ENCODE assay signal across 8 cellular contexts in genomic region chr5:178859625-178860521, GRCh38. TPM values are rescaled to one million over a fixed set of nuclear protein-coding genes. Genes with fewer than 3 reads are reported as not detected.
A peak's percentile ranks its signal among the peaks of the same experiment; 100 is the strongest.
DNase-seq lines count a peak whose midpoint lies in the region; ATAC-seq, FAIRE-seq and TF ChIP-seq lines count a peak whose summit lies in the region.

ZNF354B (plus strand) TSS chr5:178859953; CDS start chr5:178861048, 1,095 bp downstream.

- no peak within 1 kb of the TSS for H2BK5ac ChIP-seq in H1 (ENCODE audit: low read depth, low read length)
- H2BK5ac ChIP-seq in mesenchymal stem cell (ENCODE audit: low read depth, low read length, poor library complexity, severe bottlenecking): no peak within 1 kb of the TSS

- TF ChIP-seq CTCF in H1 (IDR thresholded peaks at IDR 0.05; ENCODE audit: control extremely low read depth in 1 of 3, insufficient read depth in 1 of 3, low read depth in 1 of 3, low read length in 3 of 3): peak in 1 of 3 experiments; percentile 13; a peak in 1 of 4 replicates

- H4K8ac ChIP-seq in H1 (ENCODE audit: extremely low read depth, insufficient read depth, low read length) (peak within 1 kb of the TSS; percentile 79; the same call in 1 of the 2 replicates), mesenchymal stem cell (ENCODE audit: low read length) (peak within 1 kb of the TSS; percentile 8)

- H3K4me1 ChIP-seq in H1 (replicated peaks in 1 of 4; ENCODE audit: control insufficient read depth in 3 of 4, insufficient read depth in 4 of 4, low read length in 3 of 4) (no peaks in the 10 kb centered on the region; a peak in 1 of 7 replicates), mesenchymal stem cell (ENCODE audit: control insufficient read depth, insufficient read depth, low read depth, low read length) (no peaks in the 10 kb centered on the region)

- no peak within 1 kb of the TSS for H3K56ac ChIP-seq in H1 (replicated peaks; ENCODE audit: insufficient read length, low read depth, low read length)

- no peak for TF ChIP-seq EP300 in H1 (IDR thresholded peaks at IDR 0.05; ENCODE audit: borderline replicate concordance in 1 of 2, low read depth in 2 of 2, low read length in 2 of 2)

- H2BK20ac ChIP-seq in H1 (ENCODE audit: low read length): no peak within 1 kb of the TSS

- H3K79me1 ChIP-seq in H1 (ENCODE audit: low read depth, low read length) (peaks cover 3% of the 10 kb centered on the region; the same call in 1 of the 2 replicates), mesenchymal stem cell (replicated peaks; ENCODE audit: low read length, poor library complexity, severe bottlenecking) (peaks cover 17% of the 10 kb centered on the region)

- TF ChIP-seq POLR2A in H1 (IDR thresholded peaks at IDR 0.05; ENCODE audit: control extremely low read depth in 1 of 2, low read depth in 2 of 2, low read length in 2 of 2): peak in 1 of 2 experiments; percentile 78; a peak in 2 of 3 replicates

- TF ChIP-seq RAD21 in H1 (IDR thresholded peaks at IDR 0.05 in 1 of 2, conservative IDR thresholded peaks at IDR 0.05 in 1 of 2; ENCODE audit: low read depth in 2 of 2, low read length in 2 of 2): peak; percentile 15 to 21; a peak in 2 of 4 replicates

- H3K23ac ChIP-seq in H1 (ENCODE audit: insufficient read length) (no peak within 1 kb of the TSS), mesenchymal stem cell (ENCODE audit: low read length in 2 of 2) (no peak within 1 kb of the TSS)

- H4K91ac ChIP-seq in H1 (replicated peaks; ENCODE audit: insufficient read length, low read length): no peak within 1 kb of the TSS
- peak within 1 kb of the TSS; percentile 59 for H4K91ac ChIP-seq in mesenchymal stem cell (ENCODE audit: low read length)

- H2BK15ac ChIP-seq in H1 (ENCODE audit: low read length): no peak within 1 kb of the TSS
- H2BK15ac ChIP-seq in mesenchymal stem cell (ENCODE audit: low read depth, poor library complexity, severe bottlenecking): no peak within 1 kb of the TSS

- H3K23me2 ChIP-seq in H1 (ENCODE audit: low read depth, low read length): peaks cover 2% of the 10 kb centered on the region; the same call in 1 of the 2 replicates

- H3K27ac ChIP-seq in H1 (ENCODE audit: low read depth, low read length) (no peak within 1 kb of the TSS), mesenchymal stem cell (ENCODE audit: low read length, poor library complexity, severe bottlenecking) (peak within 1 kb of the TSS; percentile 54)

- no peak within 1 kb of the TSS for H2BK120ac ChIP-seq in H1 (replicated peaks; ENCODE audit: low read depth, low read length)
- H2BK120ac ChIP-seq in mesenchymal stem cell (ENCODE audit: low read depth, low read length): no peak within 1 kb of the TSS

- H3K18ac ChIP-seq in H1 (ENCODE audit: extremely low read depth, low read length): no peak within 1 kb of the TSS; the same call in 1 of the 2 replicates
- peak within 1 kb of the TSS; percentile 75 to 98 for H3K18ac ChIP-seq in mesenchymal stem cell (ENCODE audit: low read depth in 1 of 2, low read length in 2 of 2)

- H2AFZ ChIP-seq in H1 (ENCODE audit: low read length) (peak within 1 kb of the TSS; percentile 60; the same call in 1 of the 2 replicates), mesenchymal stem cell (ENCODE audit: low read depth, low read length) (peak within 1 kb of the TSS; percentile 99)

- peak; percentile 99 for ATAC-seq in GM19467 (IDR thresholded peaks at IDR 0.05; ENCODE audit: unreplicated experiment)

- peaks cover 0 to 9% of the 10 kb centered on the region in 2 experiments; a peak in 2 of 4 replicates for H3K9me3 ChIP-seq in H1 (ENCODE audit: insufficient read depth in 2 of 2, low read depth in 1 of 2, low read length in 1 of 2)
- peaks cover 5% of the 10 kb centered on the region for H3K9me3 ChIP-seq in mesenchymal stem cell (ENCODE audit: control insufficient read depth, low read length)

- H3K27me3 ChIP-seq in H1 (replicated peaks in 1 of 4; ENCODE audit: control insufficient read depth in 3 of 4, extremely low read depth in 1 of 4, insufficient read depth in 3 of 4, low read length in 3 of 4) (peaks cover 0 to 3% (median 0%) of the 10 kb centered on the region in 4 experiments; a peak in 1 of 7 replicates), mesenchymal stem cell (ENCODE audit: control insufficient read depth in 1 of 2, insufficient read depth in 1 of 2, low read length in 2 of 2) (no peaks in the 10 kb centered on the region)

- H3K9ac ChIP-seq in H1 (replicated peaks in 1 of 4; ENCODE audit: extremely low read depth in 1 of 4, low read depth in 3 of 4, low read length in 3 of 4): peak within 1 kb of the TSS in 1 of 4 experiments; percentile 25; a peak in 1 of 7 replicates
- peak within 1 kb of the TSS; percentile 87 for H3K9ac ChIP-seq in mesenchymal stem cell (ENCODE audit: low read length)

- no peak within 1 kb of the TSS for H2BK12ac ChIP-seq in H1 (ENCODE audit: low read depth, low read length)
- peak within 1 kb of the TSS in 1 of 2 experiments; percentile 54 for H2BK12ac ChIP-seq in mesenchymal stem cell (ENCODE audit: low read length in 2 of 2)

- H3K4me2 ChIP-seq in H1 (ENCODE audit: insufficient read depth in 1 of 2, low read depth in 2 of 2, low read length in 2 of 2) (peak within 1 kb of the TSS; percentile 62 to 67), mesenchymal stem cell (ENCODE audit: low read length, poor library complexity, severe bottlenecking) (peak within 1 kb of the TSS; percentile 75)

- peaks cover 0 to 2% of the 10 kb centered on the region in 2 experiments for H4K20me1 ChIP-seq in H1 (replicated peaks in 1 of 2; ENCODE audit: control insufficient read depth in 1 of 2, insufficient read depth in 2 of 2, low read length in 2 of 2)

- H3K4me3 ChIP-seq in H1 (ENCODE audit: extremely low read depth in 1 of 4, insufficient read depth in 2 of 4, low read depth in 3 of 4, low read length in 4 of 4) (peak within 1 kb of the TSS; percentile 45 to 71 (median 58)), mesenchymal stem cell (ENCODE audit: insufficient read depth in 1 of 2, low read depth in 1 of 2, low read length in 2 of 2) (peak within 1 kb of the TSS; percentile 83 to 95)

- DNase-seq in CMK (ENCODE audit: low read depth) (peak; percentile 78), HPDE6-E6E7 (ENCODE audit: extremely low spot score) (peak; percentile 89), NOMO-1 (lab: John Stamatoyannopoulos, UW; ENCODE audit: unreplicated experiment in 2 of 2) (peak; percentile 93 to 94), H1 (ENCODE audit: low read depth in 1 of 2, low spot score in 2 of 2) (peak; percentile 85 to 88), mesenchymal stem cell (peak; percentile 94)
- DNase-seq in activated CD8-positive, alpha-beta memory T cell treated with anti-CD3 and anti-CD28 coated beads for 48 hours (ENCODE audit: low read depth in 2 of 3, low spot score in 2 of 3): peak; percentile 52 to 61 (median 55)
- peak; percentile 65 for DNase-seq in stimulated activated CD8-positive, alpha-beta memory T cell treated with anti-CD3 and anti-CD28 coated beads, Interleukin-12 subunit alpha, Interleukin-12 subunit beta, amount 100 ng/mL, for 24 hours (ENCODE audit: extremely low read depth)

- POLR2A ChIA-PET in H1 (lab: Charles Lee; ENCODE audit: partially characterized antibody): interaction anchor here (0.7 to 1.0 kb wide), 2 partner anchors 10 to 130 kb away, joined by 3 to 6 read pairs; partner anchors contain the start of gene ZNF354A

- no peak for FAIRE-seq in H1 (lab: Jason Lieb, UNC)

- H4K5ac ChIP-seq in H1 (ENCODE audit: insufficient read length, low read depth, low read length): no peak within 1 kb of the TSS

- no peak within 1 kb of the TSS for H3K14ac ChIP-seq in H1 (ENCODE audit: insufficient read length)
- H3K14ac ChIP-seq in mesenchymal stem cell (ENCODE audit: low read length in 2 of 2): peak within 1 kb of the TSS in 1 of 2 experiments; percentile 95

- H2AK5ac ChIP-seq in H1 (ENCODE audit: low read depth, low read length) (no peak within 1 kb of the TSS), mesenchymal stem cell (ENCODE audit: low read length, severe bottlenecking) (no peak within 1 kb of the TSS)

- CTCF ChIA-PET in H1 (lab: Charles Lee; ENCODE audit: partially characterized antibody): interaction anchor here (0.6 to 0.8 kb wide), 3 partner anchors 14 to 49 kb away, joined by 3 read pairs; no protein-coding TSS in a partner anchor

- WGBS in H1 (ENCODE audit: extremely low coverage in 1 of 2, insufficient coverage in 1 of 2, insufficient read length in 1 of 2, insufficient replicate concordance in 2 of 2, low coverage in 1 of 2, low lambda C conversion rate in 2 of 2, missing lambda C conversion rate in 1 of 2), 2 experiments: 9% methylated on average over 37 of the region's 86 CpGs; no CpG with 5 or more reads in 1 of the 2 experiments
- WGBS in mesenchymal stem cell: 5% methylated on average over 49 of the region's 86 CpGs

- H3K36me3 ChIP-seq in H1 (ENCODE audit: control insufficient read depth in 2 of 4, insufficient read depth in 4 of 4, low read length in 3 of 4) (peaks cover 0 to 3% (median 0%) of the 10 kb centered on the region in 4 experiments; a peak in 1 of 8 replicates), mesenchymal stem cell (ENCODE audit: control insufficient read depth in 1 of 2, insufficient read depth in 2 of 2, low read depth in 1 of 2, low read length in 2 of 2) (peaks cover 12 to 28% of the 10 kb centered on the region in 2 experiments)

- peak within 1 kb of the TSS; percentile 69 for H3K4ac ChIP-seq in H1 (replicated peaks; ENCODE audit: insufficient read length, low read depth, low read length)
- peak within 1 kb of the TSS in 1 of 2 experiments; percentile 69 for H3K4ac ChIP-seq in mesenchymal stem cell (ENCODE audit: low read depth in 1 of 2, low read length in 2 of 2)

- no peaks in the 10 kb centered on the region; a peak in 1 of 4 replicates for H3K79me2 ChIP-seq in H1 (ENCODE audit: control insufficient read depth in 1 of 2, insufficient read depth in 2 of 2, low read length in 2 of 2)

TF ChIP-seq in H1, 55 proteins besides CTCF, POLR2A, EP300 and RAD21 (continues in another document):
- TF ChIP-seq MAX (IDR thresholded peaks at IDR 0.05): peak; percentile 94
- no peak for TF ChIP-seq HDAC2 (IDR thresholded peaks at IDR 0.05; ENCODE audit: borderline replicate concordance in 1 of 2, low read depth in 2 of 2, low read length in 2 of 2)
- 0 out of 2 replicates have a peak, but pooled peaks have one; percentile 24 for TF ChIP-seq TCF12 (IDR thresholded peaks at IDR 0.05; ENCODE audit: low read depth, low read length)

RNA-seq across cellular contexts. Expression of gene ZNF354B, which starts in this region (rescaled TPM):
- total RNA-seq in H1 (2021; fragmentation: NEBNext Ultra II Directional; extraction: Animal tissue kit (Norgen Biotek cat#: 25700)): 10.8 and 12.4 TPM in 2 replicates
- polyA plus RNA-seq in H1 (2011; rRNA removed): 4.5 and 5.0 TPM in 2 replicates
- 7.2 TPM for polyA plus RNA-seq in H1 (2011; cell fraction: cytosol; rRNA removed)
- 11.9 TPM for polyA plus RNA-seq in H1 (2011; cell fraction: nucleus; rRNA removed)
- 8.4 to 10.2 TPM (median 8.8 TPM) in 4 replicates for polyA plus RNA-seq in H1 (2012, experiment 1 of 2)
- 1.1 TPM for polyA plus RNA-seq in H1 (2012, experiment 2 of 2)
- polyA plus RNA-seq in H1 (2013, experiment 1 of 2): 11.5 TPM
- 10.1 TPM for polyA plus RNA-seq in H1 (2013, experiment 2 of 2)
- 3.7 and 5.0 TPM in 2 replicates for polyA minus RNA-seq in H1 (2011; rRNA and poly(A)+ RNA removed)
- polyA minus RNA-seq in H1 (2011; cell fraction: cytosol; rRNA and poly(A)+ RNA removed): 4.8 TPM
- 18.3 TPM for polyA minus RNA-seq in H1 (2011; cell fraction: nucleus; rRNA and poly(A)+ RNA removed)
- 7.5 TPM for polyA plus RNA-seq in mesenchymal stem cell (2013, experiment 1 of 2)
- polyA plus RNA-seq in mesenchymal stem cell (2013, experiment 2 of 2): 7.6 TPM
